Comparison of ENCODE assay signal across 17 cellular contexts in genomic region chr1:15187175-15187810, GRCh38. TPM values are rescaled to one million over a fixed set of nuclear protein-coding genes. Genes with fewer than 3 reads are reported as not detected.
DNase-seq lines count a peak whose midpoint lies in the region; ATAC-seq and TF ChIP-seq lines count a peak whose summit lies in the region.
"Had no signal": no experiment of that assay in that cellular context is flagged by ENCODE, and none has a peak within 500 bp of the region (broad histone marks: within the 10 kb centered on the region; RNA-seq: fewer than 3 reads in every experiment).

No MANE protein-coding gene starts in this region.

- H3K27ac Mint-ChIP-seq in endothelial cell (ENCODE audit: unreplicated experiment): peak overlapping the region; percentile 58
- H3K27ac Mint-ChIP-seq in neural progenitor cell: peak overlapping the region; percentile 25
- H3K27ac Mint-ChIP-seq in activated T-helper 17 cell treated with anti-CD3 and anti-CD28 coated beads, Interleukin-2, amount 50 U/mL, for 72 hours: no peak overlapping the region
- H3K27ac Mint-ChIP-seq: activated CD4-positive, alpha-beta T cell treated with anti-CD3 and anti-CD28 coated beads, Interleukin-2, amount 10 ng/mL, durations not matched to agents 7 days and 5 days; activated naive CD4-positive, alpha-beta T cell treated with anti-CD3 and anti-CD28 coated beads, Interleukin-2, amount 50 U/mL, for 72 hours had no signal

- H3K27ac ChIP-seq in neural progenitor cell: no peak overlapping the region
- H3K27ac ChIP-seq: right lobe of liver, SJSA1, testis had no signal

- TF ChIP-seq CTCF in endothelial cell (IDR thresholded peaks at IDR 0.05; ENCODE audit: unreplicated experiment) (no peak), neural progenitor cell (IDR thresholded peaks at IDR 0.05) (no peak)

- H4K20me1 ChIP-seq in neural progenitor cell (ENCODE audit: low read depth): no peaks in the 10 kb centered on the region

- H3K27me3 Mint-ChIP-seq in endothelial cell (ENCODE audit: unreplicated experiment) (peaks cover 6% of the 10 kb centered on the region), neural progenitor cell (ENCODE audit: insufficient read depth, low read depth) (peaks cover 6% of the 10 kb centered on the region)
- H3K27me3 Mint-ChIP-seq in activated T-helper 17 cell treated with anti-CD3 and anti-CD28 coated beads, Interleukin-2, amount 50 U/mL, for 72 hours: peaks cover 25% of the 10 kb centered on the region

- no peaks in the 10 kb centered on the region for H3K9me3 ChIP-seq in neural progenitor cell (ENCODE audit: low read depth)
- H3K9me3 ChIP-seq: lower lobe of right lung, right lobe of liver, SJSA1, testis had no signal

- H3K36me3 Mint-ChIP-seq in endothelial cell (ENCODE audit: low read depth, unreplicated experiment) (no peaks in the 10 kb centered on the region), neural progenitor cell (peaks cover 3% of the 10 kb centered on the region)
- no peaks in the 10 kb centered on the region for H3K36me3 Mint-ChIP-seq in activated T-helper 17 cell treated with anti-CD3 and anti-CD28 coated beads, Interleukin-2, amount 50 U/mL, for 72 hours (ENCODE audit: low read depth)
- H3K36me3 Mint-ChIP-seq: activated naive CD4-positive, alpha-beta T cell treated with anti-CD3 and anti-CD28 coated beads, Interleukin-2, amount 50 U/mL, for 72 hours had no signal

- H3K4me2 ChIP-seq in neural progenitor cell: peak overlapping the region; percentile 21

- H2AFZ ChIP-seq in neural progenitor cell (replicated peaks): no peak overlapping the region

- H3K4me1 Mint-ChIP-seq in endothelial cell (ENCODE audit: unreplicated experiment) (peaks cover 51% of the 10 kb centered on the region), neural progenitor cell (peaks cover 57% of the 10 kb centered on the region)
- H3K4me1 Mint-ChIP-seq in activated T-helper 17 cell treated with anti-CD3 and anti-CD28 coated beads, Interleukin-2, amount 50 U/mL, for 72 hours: no peaks in the 10 kb centered on the region
- H3K4me1 Mint-ChIP-seq: activated CD4-positive, alpha-beta T cell treated with anti-CD3 and anti-CD28 coated beads, Interleukin-2, amount 10 ng/mL, durations not matched to agents 7 days and 5 days had no signal

- ATAC-seq in HG03039 (IDR thresholded peaks at IDR 0.05; ENCODE audit: unreplicated experiment): no peak
- ATAC-seq in activated T-helper 17 cell treated with anti-CD3 and anti-CD28 coated beads, Interleukin-2, amount 50 U/mL, for 72 hours (replicated peaks): no peak
- ATAC-seq: activated naive CD4-positive, alpha-beta T cell treated with anti-CD3 and anti-CD28 coated beads, Interleukin-2, amount 50 U/mL, for 72 hours had no signal

- no peaks in the 10 kb centered on the region for H3K27me3 ChIP-seq in neural progenitor cell
- H3K27me3 ChIP-seq: right lobe of liver, SJSA1, testis had no signal

- peaks cover 7% of the 10 kb centered on the region for H3F3A ChIP-seq in neural progenitor cell (ENCODE audit: low read depth)

- no peak overlapping the region for H3K4me3 Mint-ChIP-seq in endothelial cell (ENCODE audit: unreplicated experiment)
- peak overlapping the region; percentile 60 for H3K4me3 Mint-ChIP-seq in neural progenitor cell
- H3K4me3 Mint-ChIP-seq in activated T-helper 17 cell treated with anti-CD3 and anti-CD28 coated beads, Interleukin-2, amount 50 U/mL, for 72 hours: no peak overlapping the region
- H3K4me3 Mint-ChIP-seq: activated CD4-positive, alpha-beta T cell treated with anti-CD3 and anti-CD28 coated beads, Interleukin-2, amount 10 ng/mL, durations not matched to agents 7 days and 5 days had no signal

- H3K36me3 ChIP-seq in neural progenitor cell: no peaks in the 10 kb centered on the region
- H3K36me3 ChIP-seq: lower lobe of right lung, right lobe of liver, SJSA1 had no signal

- DNase-seq in DMS153 treated with DMSO at 0.1 percent for 48 hours (lab: John Stamatoyannopoulos, UW; ENCODE audit: unreplicated experiment): peak; percentile 34
- peak; percentile 67 for DNase-seq in NCI-H69 (lab: John Stamatoyannopoulos, UW)
- DNase-seq in endothelial cell (ENCODE audit: low spot score): no peak
- no peak for DNase-seq in neural progenitor cell (ENCODE audit: low spot score)
- DNase-seq in OCI-M2 (lab: John Stamatoyannopoulos, UW; ENCODE audit: unreplicated experiment): no peak
- DNase-seq in SIG-M5 treated with dmso at 0.1 percent for 504 hours (lab: John Stamatoyannopoulos, UW; ENCODE audit: unreplicated experiment): no peak
- DNase-seq: activated CD4-positive, alpha-beta T cell treated with anti-CD3 and anti-CD28 coated beads, Interleukin-2, amount 10 ng/mL, durations not matched to agents 7 days and 5 days; DMS79 treated with DMSO at 0.1 percent for 48 hours; GOT3; lower lobe of right lung; right lobe of liver; stimulated activated CD4-positive, alpha-beta T cell treated with anti-CD3 and anti-CD28 coated beads, Interleukin-2, amount 100 ng/mL, for 24 hours; testis had no signal

- no peak overlapping the region for H3K4me3 ChIP-seq in neural progenitor cell
- H3K4me3 ChIP-seq: lower lobe of right lung, right lobe of liver, SJSA1, testis had no signal

- H3K4me1 ChIP-seq in neural progenitor cell: peaks cover 20% of the 10 kb centered on the region
- H3K4me1 ChIP-seq: SJSA1, testis had no signal

- H3K9me3 Mint-ChIP-seq in endothelial cell (ENCODE audit: unreplicated experiment) (no peaks in the 10 kb centered on the region), neural progenitor cell (no peaks in the 10 kb centered on the region)
- H3K9me3 Mint-ChIP-seq in activated T-helper 17 cell treated with anti-CD3 and anti-CD28 coated beads, Interleukin-2, amount 50 U/mL, for 72 hours: no peaks in the 10 kb centered on the region
- H3K9me3 Mint-ChIP-seq: activated CD4-positive, alpha-beta T cell treated with anti-CD3 and anti-CD28 coated beads, Interleukin-2, amount 10 ng/mL, durations not matched to agents 7 days and 5 days; activated naive CD4-positive, alpha-beta T cell treated with anti-CD3 and anti-CD28 coated beads, Interleukin-2, amount 50 U/mL, for 72 hours had no signal

- no peaks in the 10 kb centered on the region for H3K79me2 ChIP-seq in neural progenitor cell (ENCODE audit: low read depth)

- no peak overlapping the region for H3K9ac ChIP-seq in neural progenitor cell

RNA-seq across cellular contexts. Expression of gene TMEM51, which starts 33.7 kb away (rescaled TPM):
- total RNA-seq in endothelial cell (ENCODE audit: unreplicated experiment) (23.5 TPM), neural progenitor cell (ENCODE audit: low replicate concordance) (5.2 and 6.2 TPM in 2 replicates)
- not detected for total RNA-seq in activated T-helper 17 cell treated with anti-CD3 and anti-CD28 coated beads, Interleukin-2, amount 50 U/mL, for 72 hours
- total RNA-seq: activated CD4-positive, alpha-beta T cell treated with anti-CD3 and anti-CD28 coated beads, Interleukin-2, amount 10 ng/mL, durations not matched to agents 7 days and 5 days had no signal

RNA-seq across cellular contexts. Expression of gene FHAD1, which starts 59.7 kb away (rescaled TPM):
- total RNA-seq in endothelial cell (ENCODE audit: unreplicated experiment) (2.1 TPM), neural progenitor cell (ENCODE audit: low replicate concordance) (2.9 and 9.1 TPM in 2 replicates)
- total RNA-seq in activated T-helper 17 cell treated with anti-CD3 and anti-CD28 coated beads, Interleukin-2, amount 50 U/mL, for 72 hours: not detected
- total RNA-seq: activated CD4-positive, alpha-beta T cell treated with anti-CD3 and anti-CD28 coated beads, Interleukin-2, amount 10 ng/mL, durations not matched to agents 7 days and 5 days had no signal

Comparison
In these comparisons a context has a peak if more than half of its experiments do, and no peak if none do; other contexts are left out.
1. DNase-seq: peak in DMS153 treated with DMSO at 0.1 percent for 48 hours (single experiment) and NCI-H69 (single experiment); none in endothelial cell (single experiment), neural progenitor cell (single experiment), OCI-M2 (single experiment) and SIG-M5 treated with dmso at 0.1 percent for 504 hours (single experiment).